Comparison of ENCODE assay signal across 8 cellular contexts in genomic region chr1:161305872-161306519, GRCh38. TPM values are rescaled to one million over a fixed set of nuclear protein-coding genes. Genes with fewer than 3 reads are reported as not detected.
DNase-seq lines count a peak whose midpoint lies in the region; TF ChIP-seq lines count a peak whose summit lies in the region.

No MANE protein-coding gene starts in this region.

- no peak for DNase-seq in AG04450 (ENCODE audit: low read depth, low spot score)
- no peak for DNase-seq in SK-N-MC (ENCODE audit: low read depth, low spot score)
- peak; percentile 83 for DNase-seq in activated naive CD8-positive, alpha-beta T cell treated with anti-CD3 and anti-CD28 coated beads for 36 hours
- peak; percentile 74 for DNase-seq in left ventricle myocardium inferior
- DNase-seq in posterior cingulate gyrus: peak; percentile 57 to 97 (median 80)
- peak; percentile 80 for DNase-seq in type B pancreatic cell (ENCODE audit: extremely low spot score, unreplicated experiment)

- H3K4me1 ChIP-seq in HUES64 (ENCODE audit: insufficient read depth, low read length) (peaks cover 22% of the 10 kb centered on the region), left ventricle myocardium inferior (peaks cover 35% of the 10 kb centered on the region)

- H3K27me3 ChIP-seq in AG04450 (ENCODE audit: control insufficient read depth, insufficient read depth, low read length) (peaks cover 10% of the 10 kb centered on the region), HUES64 (ENCODE audit: insufficient read depth, low read length) (no peaks in the 10 kb centered on the region), left ventricle myocardium inferior (ENCODE audit: low read depth) (peaks cover 6% of the 10 kb centered on the region)

- no peaks in the 10 kb centered on the region for H3K36me3 Mint-ChIP-seq in activated naive CD8-positive, alpha-beta T cell treated with anti-CD3 and anti-CD28 coated beads for 36 hours
- no peaks in the 10 kb centered on the region for H3K36me3 Mint-ChIP-seq in type B pancreatic cell

- intact Hi-C loops in left ventricle myocardium inferior (cut with micrococcal nuclease) (no loop called here), posterior cingulate gyrus (cut with DNase I) (loop anchor here (5.0 kb wide), 1 partner anchor 79 kb away; the partner anchor contains the start of gene TOMM40L)

- CTCF ChIA-PET in AG04450 (lab: Charles Lee): interaction anchor here (0.5 to 3.3 kb wide), 6 partner anchors 14 to 98 kb away, joined by 3 to 27 read pairs (median 4); partner anchors contain the start of gene TOMM40L

- H3K9me3 Mint-ChIP-seq in activated naive CD8-positive, alpha-beta T cell treated with anti-CD3 and anti-CD28 coated beads for 36 hours: no peaks in the 10 kb centered on the region
- H3K9me3 Mint-ChIP-seq in type B pancreatic cell: no peaks in the 10 kb centered on the region

- H3K27ac ChIP-seq in AG04450 (ENCODE audit: low read depth, low read length): no peak overlapping the region
- peak overlapping the region; percentile 48; the same call in 1 of the 2 replicates for H3K27ac ChIP-seq in HUES64 (ENCODE audit: low read depth, low read length)
- H3K27ac ChIP-seq in SK-N-MC: no peak overlapping the region
- peak overlapping the region; percentile 69 for H3K27ac ChIP-seq in left ventricle myocardium inferior (replicated peaks)

- H3K36me3 ChIP-seq in HUES64 (ENCODE audit: insufficient read depth, low read length) (no peaks in the 10 kb centered on the region), SK-N-MC (ENCODE audit: insufficient read depth, low read length) (no peaks in the 10 kb centered on the region), left ventricle myocardium inferior (no peaks in the 10 kb centered on the region)

- peak; percentile 66 for TF ChIP-seq POLR2A in GM19193 (IDR thresholded peaks at IDR 0.05; ENCODE audit: extremely low read depth, insufficient read depth, insufficient read length)

- under 1% methylated on average over 29 of the region's 30 CpGs for WGBS in HUES64

- peak overlapping the region; percentile 68 for H3K4me3 ChIP-seq in AG04450 (ENCODE audit: low read depth, low read length)
- H3K4me3 ChIP-seq in HUES64 (ENCODE audit: low read length): peak overlapping the region; percentile 89
- H3K4me3 ChIP-seq in SK-N-MC: peak overlapping the region; percentile 34; the same call in 1 of the 2 replicates
- H3K4me3 ChIP-seq in left ventricle myocardium inferior: peak overlapping the region; percentile 85

- peak overlapping the region; percentile 94 for H3K4me3 Mint-ChIP-seq in activated naive CD8-positive, alpha-beta T cell treated with anti-CD3 and anti-CD28 coated beads for 36 hours
- peak overlapping the region; percentile 98 for H3K4me3 Mint-ChIP-seq in type B pancreatic cell

- POLR2A ChIA-PET in AG04450 (lab: Yijun Ruan, JAX): interaction anchor here (1.0 kb wide), 1 partner anchor 80 kb away, joined by 3 read pairs; the partner anchor contains the start of gene TOMM40L

- peaks cover 32% of the 10 kb centered on the region for H3K4me1 Mint-ChIP-seq in activated naive CD8-positive, alpha-beta T cell treated with anti-CD3 and anti-CD28 coated beads for 36 hours
- peaks cover 15% of the 10 kb centered on the region for H3K4me1 Mint-ChIP-seq in type B pancreatic cell (ENCODE audit: unreplicated experiment)

- peak overlapping the region; percentile 84 for H3K27ac Mint-ChIP-seq in activated naive CD8-positive, alpha-beta T cell treated with anti-CD3 and anti-CD28 coated beads for 36 hours
- peak overlapping the region; percentile 77 for H3K27ac Mint-ChIP-seq in type B pancreatic cell

- H3K9ac ChIP-seq in HUES64 (ENCODE audit: low read depth, low read length) (peak overlapping the region; percentile 46; the same call in 1 of the 2 replicates), SK-N-MC (ENCODE audit: insufficient read length) (no peak overlapping the region)

- H3K27me3 Mint-ChIP-seq in activated naive CD8-positive, alpha-beta T cell treated with anti-CD3 and anti-CD28 coated beads for 36 hours: no peaks in the 10 kb centered on the region
- H3K27me3 Mint-ChIP-seq in type B pancreatic cell: peaks cover 11% of the 10 kb centered on the region

- H3K9me3 ChIP-seq in AG04450 (ENCODE audit: control insufficient read depth, insufficient read depth, low read length) (no peaks in the 10 kb centered on the region; the same call in 1 of the 2 replicates), HUES64 (ENCODE audit: insufficient read depth, low read depth, low read length) (no peaks in the 10 kb centered on the region), SK-N-MC (ENCODE audit: low read depth, low read length) (no peaks in the 10 kb centered on the region), left ventricle myocardium inferior (replicated peaks) (no peaks in the 10 kb centered on the region)

- peak; percentile 10; the same call in 1 of the 2 replicates for TF ChIP-seq CTCF in AG04450 (IDR thresholded peaks at IDR 0.05; ENCODE audit: low read depth, low read length)
- TF ChIP-seq CTCF in left ventricle myocardium inferior (IDR thresholded peaks at IDR 0.05; ENCODE audit: borderline replicate concordance): peak; percentile 37
- peak; percentile 46 for TF ChIP-seq CTCF in type B pancreatic cell (conservative IDR thresholded peaks at IDR 0.05)

RNA-seq across cellular contexts. Expression of gene MPZ, which starts 3.8 kb away (rescaled TPM):
- polyA plus RNA-seq in AG04450 (2011; rRNA removed): 0.71 and 0.89 TPM in 2 replicates
- 0.30 and 0.41 TPM in 2 replicates for polyA minus RNA-seq in AG04450 (2011; rRNA and poly(A)+ RNA removed)
- polyA plus RNA-seq in HUES64 (2013, experiment 1 of 2): 3.2 TPM
- 5.3 TPM for polyA plus RNA-seq in HUES64 (2013, experiment 2 of 2)
- total RNA-seq in activated naive CD8-positive, alpha-beta T cell treated with anti-CD3 and anti-CD28 coated beads for 36 hours: 1 to 10 TPM; 2.9 to 3.7 TPM
- total RNA-seq in left ventricle myocardium inferior: 3.5 TPM
- total RNA-seq in type B pancreatic cell (ENCODE audit: low replicate concordance): 0.76 and 3.6 TPM in 2 replicates

RNA-seq across cellular contexts. Expression of gene SDHC, which starts 8.2 kb away (rescaled TPM):
- polyA plus RNA-seq in AG04450 (2011; rRNA removed): 311 and 335 TPM in 2 replicates
- 103 and 113 TPM in 2 replicates for polyA minus RNA-seq in AG04450 (2011; rRNA and poly(A)+ RNA removed)
- 147 TPM for polyA plus RNA-seq in HUES64 (2013, experiment 1 of 2)
- 150 TPM for polyA plus RNA-seq in HUES64 (2013, experiment 2 of 2)
- 100 to 1,000 TPM; 187 to 192 TPM for total RNA-seq in activated naive CD8-positive, alpha-beta T cell treated with anti-CD3 and anti-CD28 coated beads for 36 hours
- total RNA-seq in left ventricle myocardium inferior (393 TPM), type B pancreatic cell (ENCODE audit: low replicate concordance) (206 and 235 TPM in 2 replicates)

RNA-seq across cellular contexts. Expression of gene PCP4L1, which starts 47.5 kb away (rescaled TPM):
- not detected in 2 replicates for polyA plus RNA-seq in AG04450 (2011; rRNA removed)
- polyA minus RNA-seq in AG04450 (2011; rRNA and poly(A)+ RNA removed): not detected in 2 replicates
- 0.75 TPM for polyA plus RNA-seq in HUES64 (2013, experiment 1 of 2)
- polyA plus RNA-seq in HUES64 (2013, experiment 2 of 2): 0.63 TPM
- total RNA-seq in activated naive CD8-positive, alpha-beta T cell treated with anti-CD3 and anti-CD28 coated beads for 36 hours: under 1 TPM; 0.39 to 0.80 TPM
- total RNA-seq in left ventricle myocardium inferior (not detected), type B pancreatic cell (ENCODE audit: low replicate concordance) (1.0 and 3.4 TPM in 2 replicates)

Comparison
In these comparisons a context has a peak if more than half of its experiments do, and no peak if none do; other contexts are left out.
1. DNase-seq: peak in activated naive CD8-positive, alpha-beta T cell treated with anti-CD3 and anti-CD28 coated beads for 36 hours (single experiment), left ventricle myocardium inferior (single experiment), posterior cingulate gyrus (10 of 10) and type B pancreatic cell (single experiment); none in AG04450 (single experiment) and SK-N-MC (single experiment).
2. H3K27ac ChIP-seq: peak in HUES64 (single experiment) and left ventricle myocardium inferior (single experiment); none in AG04450 (single experiment) and SK-N-MC (single experiment).
3. H3K4me3 ChIP-seq: peak in every context shown above with its lines; median percentile 89 in HUES64; 85 in left ventricle myocardium inferior; 68 in AG04450; 34 in SK-N-MC.
4. Peak in every context shown above with its lines, with median percentiles within 50 percentile points of each other: CTCF ChIP-seq.